ENCODE assay signal across 14 cellular contexts in the genomic region with DNA sequence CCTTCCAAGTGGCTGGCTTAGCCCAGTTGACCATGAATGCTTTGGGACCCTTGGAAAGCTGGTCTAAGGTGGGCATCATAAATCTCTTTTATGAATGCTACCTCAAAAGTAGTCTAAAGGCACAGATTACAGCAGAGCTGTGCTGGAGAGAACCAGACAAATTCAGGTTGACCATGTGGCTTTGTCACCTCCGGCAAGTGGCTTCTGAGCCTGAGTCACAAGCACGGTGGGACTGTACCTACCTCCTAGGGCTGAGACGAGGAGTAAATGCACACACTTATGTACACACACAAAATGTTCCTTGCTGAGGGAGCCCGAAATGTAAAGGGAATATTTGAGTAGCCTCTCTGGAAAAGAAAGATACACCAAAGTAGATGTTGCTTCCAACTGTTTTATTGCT.
DNase-seq lines count a peak whose midpoint lies in the region; ATAC-seq, FAIRE-seq and TF ChIP-seq lines count a peak whose summit lies in the region.
"Had no signal": no experiment of that assay in that cellular context is flagged by ENCODE, and none has a peak within 500 bp of the region (broad histone marks: within the 10 kb centered on the region; RNA-seq: fewer than 3 reads in every experiment).

No MANE protein-coding gene starts in this region.

- intact Hi-C loops in activated CD4-positive, alpha-beta T cell treated with anti-CD3 and anti-CD28 coated beads for 36 hours (cut with DNase I, micrococcal nuclease) = loop anchor here (1.0 to 5.0 kb wide), 6 partner anchors 18 to 211 kb away; no protein-coding TSS in a partner anchor
- intact Hi-C loops in activated T-helper 1 cell treated with anti-CD3 and anti-CD28 coated beads, Interleukin-12 subunit alpha, Interleukin-12 subunit beta, Interleukin-2, Interleukin-4 antibody, amounts not matched to agents 30 ng/mL and 10 ng/mL and 1 ng/mL, durations not matched to agents 14 hours and 24 hours and 36 hours (cut with micrococcal nuclease) = loop anchor here (1.0 to 5.0 kb wide), 7 partner anchors 37 to 331 kb away; no protein-coding TSS in a partner anchor
- intact Hi-C loops in vagina (cut with DNase I) = loop anchor here (10.0 kb wide), 1 partner anchor 62 kb away; no protein-coding TSS in a partner anchor

- peak; percentile 78 for DNase-seq in activated CD4-positive, alpha-beta T cell treated with anti-CD3 and anti-CD28 coated beads for 36 hours
- no peak for DNase-seq in activated CD4-positive, alpha-beta T cell treated with anti-CD3 and anti-CD28 coated beads for 1 hour
- peak; percentile 34 for DNase-seq in activated T-helper 1 cell treated with anti-CD3 and anti-CD28 coated beads, Interleukin-12 subunit alpha, Interleukin-12 subunit beta, Interleukin-2, Interleukin-4 antibody, amounts not matched to agents 30 ng/mL and 10 ng/mL and 1 ng/mL, durations not matched to agents 14 hours and 24 hours and 36 hours (ENCODE audit: low spot score)
- DNase-seq in small intestine = peak; percentile 37
- DNase-seq in vagina (ENCODE audit: extremely low spot score in 2 of 2) = no peak
- DNase-seq in MM.1S = no peak
- DNase-seq: WERI-Rb-1 had no signal

- H3K79me2 ChIP-seq in OCI-LY3 (ENCODE audit: low read length) (no peaks in the 10 kb centered on the region), MM.1S (ENCODE audit: low read length) (no peaks in the 10 kb centered on the region)

- no peak for FAIRE-seq in small intestine (lab: Jason Lieb, UNC)
- FAIRE-seq: GM18507 had no signal

- no peak overlapping the region for H2AFZ ChIP-seq in OCI-LY3 (ENCODE audit: low read depth, low read length)
- H2AFZ ChIP-seq in MM.1S (ENCODE audit: low read length) = no peak overlapping the region

- H3K4me1 Mint-ChIP-seq in activated CD4-positive, alpha-beta T cell treated with anti-CD3 and anti-CD28 coated beads for 36 hours = peaks cover 64% of the 10 kb centered on the region
- peaks cover 79% of the 10 kb centered on the region for H3K4me1 Mint-ChIP-seq in activated T-helper 1 cell treated with anti-CD3 and anti-CD28 coated beads, Interleukin-12 subunit alpha, Interleukin-12 subunit beta, Interleukin-2, Interleukin-4 antibody, amounts not matched to agents 30 ng/mL and 10 ng/mL and 1 ng/mL, durations not matched to agents 14 hours and 24 hours and 36 hours (ENCODE audit: low read depth)

- H3K9ac ChIP-seq in OCI-LY3 (ENCODE audit: low read length) (no peak overlapping the region), MM.1S (ENCODE audit: low read length) (no peak overlapping the region)

- H3K36me3 Mint-ChIP-seq in activated CD4-positive, alpha-beta T cell treated with anti-CD3 and anti-CD28 coated beads for 36 hours (ENCODE audit: low read depth) = peaks cover 48% of the 10 kb centered on the region
- H3K36me3 Mint-ChIP-seq in activated T-helper 1 cell treated with anti-CD3 and anti-CD28 coated beads, Interleukin-12 subunit alpha, Interleukin-12 subunit beta, Interleukin-2, Interleukin-4 antibody, amounts not matched to agents 30 ng/mL and 10 ng/mL and 1 ng/mL, durations not matched to agents 14 hours and 24 hours and 36 hours (ENCODE audit: low read depth) = peaks cover 57% of the 10 kb centered on the region

- H3K4me2 ChIP-seq in OCI-LY3 (ENCODE audit: low read length) (no peak overlapping the region), MM.1S (ENCODE audit: low read depth, low read length) (no peak overlapping the region)

- H3K27me3 ChIP-seq in OCI-LY3 (ENCODE audit: low read depth, low read length) (no peaks in the 10 kb centered on the region), small intestine (ENCODE audit: control insufficient read depth in 2 of 2, insufficient read depth in 2 of 2, low read length in 2 of 2) (no peaks in the 10 kb centered on the region), vagina (no peaks in the 10 kb centered on the region), MM.1S (replicated peaks; ENCODE audit: insufficient read depth, low read length) (no peaks in the 10 kb centered on the region)
- H3K27me3 ChIP-seq: ascending aorta, left lung had no signal

- H3K36me3 ChIP-seq in OCI-LY3 (replicated peaks; ENCODE audit: low read depth, low read length) (peaks cover 48% of the 10 kb centered on the region), small intestine (ENCODE audit: control insufficient read depth in 2 of 2, insufficient read depth in 2 of 2, low read length in 2 of 2) (peaks cover 0 to 12% of the 10 kb centered on the region in 2 donors), vagina (no peaks in the 10 kb centered on the region), MM.1S (replicated peaks; ENCODE audit: insufficient read depth, low read length) (no peaks in the 10 kb centered on the region)
- H3K36me3 ChIP-seq: ascending aorta, HAP-1, left lung, thoracic aorta, WERI-Rb-1 had no signal

- H3K4me3 ChIP-seq in OCI-LY3 (ENCODE audit: low read length) (no peak overlapping the region), small intestine (ENCODE audit: low read depth in 1 of 2, low read length in 2 of 2) (no peak overlapping the region), vagina (no peak overlapping the region), MM.1S (ENCODE audit: low read length) (no peak overlapping the region)
- H3K4me3 ChIP-seq: ascending aorta, HAP-1, left lung, thoracic aorta had no signal

- H3F3A ChIP-seq in MM.1S (ENCODE audit: insufficient read depth, low read length) = no peaks in the 10 kb centered on the region

- peaks cover 64% of the 10 kb centered on the region for H3K4me1 ChIP-seq in OCI-LY3 (ENCODE audit: low read length)
- H3K4me1 ChIP-seq in small intestine (ENCODE audit: control insufficient read depth in 2 of 2, insufficient read depth in 1 of 2, low read depth in 1 of 2, low read length in 1 of 2) = no peaks in the 10 kb centered on the region
- peaks cover 35% of the 10 kb centered on the region for H3K4me1 ChIP-seq in vagina
- no peaks in the 10 kb centered on the region for H3K4me1 ChIP-seq in MM.1S (ENCODE audit: low read length)
- H3K4me1 ChIP-seq: ascending aorta, HAP-1 had no signal

- POLR2A ChIA-PET in activated CD4-positive, alpha-beta T cell treated with anti-CD3 and anti-CD28 coated beads for 36 hours (lab: Charles Lee) = interaction anchor here (0.6 to 0.9 kb wide), 2 partner anchors 14 to 108 kb away, joined by 3 read pairs; no protein-coding TSS in a partner anchor

- TF ChIP-seq POLR2A in vagina (IDR thresholded peaks at IDR 0.05) = no peak

- no peaks in the 10 kb centered on the region for H3K27me3 Mint-ChIP-seq in activated CD4-positive, alpha-beta T cell treated with anti-CD3 and anti-CD28 coated beads for 36 hours
- H3K27me3 Mint-ChIP-seq in activated T-helper 1 cell treated with anti-CD3 and anti-CD28 coated beads, Interleukin-12 subunit alpha, Interleukin-12 subunit beta, Interleukin-2, Interleukin-4 antibody, amounts not matched to agents 30 ng/mL and 10 ng/mL and 1 ng/mL, durations not matched to agents 14 hours and 24 hours and 36 hours (ENCODE audit: insufficient read depth) = no peaks in the 10 kb centered on the region

- peak overlapping the region; percentile 37 for H3K27ac ChIP-seq in OCI-LY3 (ENCODE audit: low read length)
- no peak overlapping the region for H3K27ac ChIP-seq in small intestine (ENCODE audit: low read depth in 1 of 2, low read length in 1 of 2)
- no peak overlapping the region for H3K27ac ChIP-seq in vagina
- no peak overlapping the region for H3K27ac ChIP-seq in MM.1S (ENCODE audit: low read length)
- H3K27ac ChIP-seq: ascending aorta, left lung, thoracic aorta, WERI-Rb-1 had no signal

- WGBS in small intestine, 3 donors = 72 to 88% (median 82%) methylated on average over 4 of the region's 4 CpGs

- TF ChIP-seq CTCF in OCI-LY3 (IDR thresholded peaks at IDR 0.05; ENCODE audit: low read depth, low read length) (no peak), vagina (IDR thresholded peaks at IDR 0.05) (no peak), MM.1S (IDR thresholded peaks at IDR 0.05; ENCODE audit: low read length) (no peak)

- ATAC-seq in activated CD4-positive, alpha-beta T cell treated with anti-CD3 and anti-CD28 coated beads for 36 hours = peak; percentile 93
- no peak for ATAC-seq in HG03354 (IDR thresholded peaks at IDR 0.05; ENCODE audit: poor library complexity, severe bottlenecking, unreplicated experiment)

- H3K9me2 ChIP-seq in MM.1S (replicated peaks; ENCODE audit: insufficient read depth, low read length) = no peaks in the 10 kb centered on the region

- H3K9me3 Mint-ChIP-seq in activated CD4-positive, alpha-beta T cell treated with anti-CD3 and anti-CD28 coated beads for 36 hours (ENCODE audit: low read depth) = no peaks in the 10 kb centered on the region
- H3K9me3 Mint-ChIP-seq in activated T-helper 1 cell treated with anti-CD3 and anti-CD28 coated beads, Interleukin-12 subunit alpha, Interleukin-12 subunit beta, Interleukin-2, Interleukin-4 antibody, amounts not matched to agents 30 ng/mL and 10 ng/mL and 1 ng/mL, durations not matched to agents 14 hours and 24 hours and 36 hours = no peaks in the 10 kb centered on the region

- H3K9me3 ChIP-seq in OCI-LY3 (ENCODE audit: insufficient read depth, low read length) (no peaks in the 10 kb centered on the region), small intestine (ENCODE audit: control insufficient read depth, low read depth) (no peaks in the 10 kb centered on the region), vagina (no peaks in the 10 kb centered on the region), MM.1S (replicated peaks; ENCODE audit: insufficient read depth, low read length) (no peaks in the 10 kb centered on the region)
- H3K9me3 ChIP-seq: ascending aorta, HAP-1, left lung, thoracic aorta had no signal

- no peaks in the 10 kb centered on the region for H4K20me1 ChIP-seq in OCI-LY3 (ENCODE audit: insufficient read depth, low read length)
- no peaks in the 10 kb centered on the region for H4K20me1 ChIP-seq in MM.1S (ENCODE audit: insufficient read depth, low read length)

- H3K27ac Mint-ChIP-seq in activated CD4-positive, alpha-beta T cell treated with anti-CD3 and anti-CD28 coated beads for 36 hours = no peak overlapping the region
- peak overlapping the region; percentile 50 for H3K27ac Mint-ChIP-seq in activated T-helper 1 cell treated with anti-CD3 and anti-CD28 coated beads, Interleukin-12 subunit alpha, Interleukin-12 subunit beta, Interleukin-2, Interleukin-4 antibody, amounts not matched to agents 30 ng/mL and 10 ng/mL and 1 ng/mL, durations not matched to agents 14 hours and 24 hours and 36 hours

- no peak overlapping the region for H3K4me3 Mint-ChIP-seq in activated CD4-positive, alpha-beta T cell treated with anti-CD3 and anti-CD28 coated beads for 36 hours
- no peak overlapping the region for H3K4me3 Mint-ChIP-seq in activated T-helper 1 cell treated with anti-CD3 and anti-CD28 coated beads, Interleukin-12 subunit alpha, Interleukin-12 subunit beta, Interleukin-2, Interleukin-4 antibody, amounts not matched to agents 30 ng/mL and 10 ng/mL and 1 ng/mL, durations not matched to agents 14 hours and 24 hours and 36 hours

- CTCF ChIA-PET in activated CD4-positive, alpha-beta T cell treated with anti-CD3 and anti-CD28 coated beads for 36 hours (lab: Charles Lee) = interaction anchor here (0.5 to 3.5 kb wide), 14 partner anchors 8 to 238 kb away, joined by 3 to 31 read pairs (median 4); no protein-coding TSS in a partner anchor

Comparison
In these comparisons a context has a peak if more than half of its experiments do, and no peak if none do; other contexts are left out.
1. DNase-seq: peak in activated CD4-positive, alpha-beta T cell treated with anti-CD3 and anti-CD28 coated beads for 36 hours (single experiment), activated T-helper 1 cell treated with anti-CD3 and anti-CD28 coated beads, Interleukin-12 subunit alpha, Interleukin-12 subunit beta, Interleukin-2, Interleukin-4 antibody, amounts not matched to agents 30 ng/mL and 10 ng/mL and 1 ng/mL, durations not matched to agents 14 hours and 24 hours and 36 hours (single experiment) and small intestine (single experiment); none in activated CD4-positive, alpha-beta T cell treated with anti-CD3 and anti-CD28 coated beads for 1 hour (single experiment), vagina (0 of 2) and MM.1S (single experiment).